Comparison of ENCODE assay signal across 12 cellular contexts in genomic region chr6:47103931-47104330, GRCh38.
DNase-seq lines count a peak whose midpoint lies in the region; ATAC-seq and TF ChIP-seq lines count a peak whose summit lies in the region.
"Had no signal": no experiment of that assay in that cellular context is flagged by ENCODE, and none has a peak within 500 bp of the region (broad histone marks: within the 10 kb centered on the region; RNA-seq: fewer than 3 reads in every experiment).

No MANE protein-coding gene starts in this region.

- H3K9ac ChIP-seq in PC-3 (ENCODE audit: low read length): no peak overlapping the region

- H3F3A ChIP-seq in PC-3 (ENCODE audit: low read length, unreplicated experiment): no peaks in the 10 kb centered on the region

- peak; percentile 29; the same call in 1 of the 2 replicates for ATAC-seq in PC-3
- ATAC-seq in gastrocnemius medialis: peak; percentile 54 to 56
- ATAC-seq in HG03571 (IDR thresholded peaks at IDR 0.05; ENCODE audit: unreplicated experiment): no peak

- POLR2A ChIA-PET in PC-3 (lab: Charles Lee; ENCODE audit: unreplicated experiment): no interaction called here
- POLR2A ChIA-PET in activated CD4-positive, alpha-beta memory T cell treated with anti-CD3 and anti-CD28 coated beads, Interleukin-2, amount 10 ng/mL, durations not matched to agents 7 days and 5 days (lab: Charles Lee): no interaction called here

- TF ChIP-seq CTCF in PC-3 (conservative IDR thresholded peaks at IDR 0.05; ENCODE audit: low read depth, low read length): no peak
- TF ChIP-seq CTCF in fibroblast of pulmonary artery (IDR thresholded peaks at IDR 0.05; ENCODE audit: low read length, missing control alignments): no peak
- TF ChIP-seq CTCF in gastrocnemius medialis (IDR thresholded peaks at IDR 0.05 in 4 of 5, conservative IDR thresholded peaks at IDR 0.05 in 1 of 5): no peak

- H3K4me2 ChIP-seq in PC-3 (ENCODE audit: low read length): no peak overlapping the region

- no peaks in the 10 kb centered on the region for H3K9me2 ChIP-seq in PC-3 (replicated peaks; ENCODE audit: low read length)

- no peaks in the 10 kb centered on the region for H3K27me3 Mint-ChIP-seq in activated CD4-positive, alpha-beta memory T cell treated with anti-CD3 and anti-CD28 coated beads, Interleukin-2, amount 10 ng/mL, durations not matched to agents 7 days and 5 days

- 0 out of 2 replicates have a peak overlapping the region, but pooled peaks have one; percentile 3 for H2AFZ ChIP-seq in PC-3 (ENCODE audit: low read length)

- H3K4me3 ChIP-seq in PC-3 (ENCODE audit: low read length): no peak overlapping the region
- H3K4me3 ChIP-seq in fibroblast of pulmonary artery (replicated peaks; ENCODE audit: low read depth, low read length): no peak overlapping the region
- no peak overlapping the region for H3K4me3 ChIP-seq in gastrocnemius medialis
- H3K4me3 ChIP-seq: adrenal gland had no signal

- TF ChIP-seq POLR2A in gastrocnemius medialis (IDR thresholded peaks at IDR 0.05): no peak

- in situ Hi-C loops in gastrocnemius medialis (cut with MboI; ENCODE audit: low sequenced_read_pairs in 4 of 4): loop anchor here in 1 of 4 donors (10.0 kb wide), 1 partner anchor 201 kb away; the partner anchor contains the start of gene TNFRSF21

- H3K27me3 ChIP-seq in PC-3 (ENCODE audit: low read length): no peaks in the 10 kb centered on the region
- no peaks in the 10 kb centered on the region for H3K27me3 ChIP-seq in gastrocnemius medialis
- H3K27me3 ChIP-seq: adrenal gland had no signal

- H3K36me3 ChIP-seq in PC-3 (ENCODE audit: low read depth, low read length): no peaks in the 10 kb centered on the region
- H3K36me3 ChIP-seq in gastrocnemius medialis: no peaks in the 10 kb centered on the region
- H3K36me3 ChIP-seq: adrenal gland had no signal

- H3K4me1 ChIP-seq in PC-3 (ENCODE audit: insufficient read depth, low read length) (peaks cover 16% of the 10 kb centered on the region), gastrocnemius medialis (no peaks in the 10 kb centered on the region)
- H3K4me1 ChIP-seq: adrenal gland had no signal

- H3K4me3 Mint-ChIP-seq in activated CD4-positive, alpha-beta memory T cell treated with anti-CD3 and anti-CD28 coated beads, Interleukin-2, amount 10 ng/mL, durations not matched to agents 7 days and 5 days: no peak overlapping the region

- H3K36me3 Mint-ChIP-seq in activated CD4-positive, alpha-beta memory T cell treated with anti-CD3 and anti-CD28 coated beads, Interleukin-2, amount 10 ng/mL, durations not matched to agents 7 days and 5 days (ENCODE audit: low read depth): no peaks in the 10 kb centered on the region

- intact Hi-C loops in PC-3 (cut with micrococcal nuclease) (no loop called here), gastrocnemius medialis (cut with DNase I; ENCODE audit: low total_unique reads) (no loop called here)

- CTCF ChIA-PET in PC-3 (lab: Charles Lee): interaction anchor here (0.5 kb wide), 1 partner anchor 27 kb away, joined by 5 read pairs; no protein-coding TSS in a partner anchor
- CTCF ChIA-PET in activated CD4-positive, alpha-beta memory T cell treated with anti-CD3 and anti-CD28 coated beads, Interleukin-2, amount 10 ng/mL, durations not matched to agents 7 days and 5 days (lab: Charles Lee): no interaction called here

- no peaks in the 10 kb centered on the region for H3K9me3 Mint-ChIP-seq in activated CD4-positive, alpha-beta memory T cell treated with anti-CD3 and anti-CD28 coated beads, Interleukin-2, amount 10 ng/mL, durations not matched to agents 7 days and 5 days

- H3K9me3 ChIP-seq in PC-3 (ENCODE audit: low read length) (no peaks in the 10 kb centered on the region), gastrocnemius medialis (no peaks in the 10 kb centered on the region)
- H3K9me3 ChIP-seq: adrenal gland had no signal

- H3K27ac ChIP-seq in PC-3 (ENCODE audit: low read length): peak overlapping the region; percentile 22
- H3K27ac ChIP-seq in gastrocnemius medialis: no peak overlapping the region
- H3K27ac ChIP-seq: adrenal gland had no signal

- DNase-seq in HPDE6-E6E7 (ENCODE audit: extremely low spot score): peak; percentile 66
- peak; percentile 42 for DNase-seq in PC-3
- peak; percentile 70 for DNase-seq in fibroblast of pulmonary artery (ENCODE audit: low read depth)
- DNase-seq in gastrocnemius medialis: no peak
- DNase-seq in NCI-H1105 (lab: John Stamatoyannopoulos, UW): no peak
- no peak for DNase-seq in activated CD4-positive, alpha-beta memory T cell treated with anti-CD3 and anti-CD28 coated beads, Interleukin-2, amount 10 ng/mL, durations not matched to agents 7 days and 5 days
- DNase-seq: activated T-cell treated with anti-CD3 and anti-CD28 coated beads for 4 hours, HCEC 1CT, hypothalamus, NCI-H2171 had no signal

- no peaks in the 10 kb centered on the region for H4K20me1 ChIP-seq in PC-3 (ENCODE audit: low read length)

- BruUV-seq in PC-3 (replicated peaks; lab: Mats Ljungman, UMichigan): no TSS peak

- no peaks in the 10 kb centered on the region for H3K79me2 ChIP-seq in PC-3 (ENCODE audit: low read length)

- H3K27ac Mint-ChIP-seq in activated CD4-positive, alpha-beta memory T cell treated with anti-CD3 and anti-CD28 coated beads, Interleukin-2, amount 10 ng/mL, durations not matched to agents 7 days and 5 days: no peak overlapping the region

- no peaks in the 10 kb centered on the region for H3K4me1 Mint-ChIP-seq in activated CD4-positive, alpha-beta memory T cell treated with anti-CD3 and anti-CD28 coated beads, Interleukin-2, amount 10 ng/mL, durations not matched to agents 7 days and 5 days

Comparison
In these comparisons a context has a peak if more than half of its experiments do, and no peak if none do; other contexts are left out.
1. DNase-seq: peak in HPDE6-E6E7 (single experiment), PC-3 (single experiment) and fibroblast of pulmonary artery (single experiment); none in gastrocnemius medialis (0 of 2), NCI-H1105 (single experiment) and activated CD4-positive, alpha-beta memory T cell treated with anti-CD3 and anti-CD28 coated beads, Interleukin-2, amount 10 ng/mL, durations not matched to agents 7 days and 5 days (single experiment).